ENCODE assay signal across 14 cellular contexts in genomic region chr14:75298187-75298985, GRCh38. TPM values are rescaled to one million over a fixed set of nuclear protein-coding genes. Genes with fewer than 3 reads are reported as not detected.
DNase-seq lines count a peak whose midpoint lies in the region; ATAC-seq and TF ChIP-seq lines count a peak whose summit lies in the region.
"Had no signal": no experiment of that assay in that cellular context is flagged by ENCODE, and none has a peak within 500 bp of the region (broad histone marks: within the 10 kb centered on the region; RNA-seq: fewer than 3 reads in every experiment).

No MANE protein-coding gene starts in this region.

- peak overlapping the region; percentile 72 to 84 for H3K4me3 Mint-ChIP-seq in CD14-positive monocyte
- H3K4me3 Mint-ChIP-seq: activated T-cell treated with anti-CD3 and anti-CD28 coated beads, Interleukin-2, amount 50 U/mL, for 72 hours; stimulated activated naive CD8-positive, alpha-beta T cell treated with anti-CD3 and anti-CD28 coated beads, Interleukin-15, Interleukin-2, amounts not matched to agents 100 ng/mL and 50 ng/mL, for 24 hours had no signal

- ATAC-seq in left cardiac atrium (peak in 1 of 2 donors; percentile 23), HG02884 (IDR thresholded peaks at IDR 0.05; ENCODE audit: unreplicated experiment) (no peak), GM18907 (IDR thresholded peaks at IDR 0.05; ENCODE audit: unreplicated experiment) (no peak)
- ATAC-seq: activated T-cell treated with anti-CD3 and anti-CD28 coated beads, Interleukin-2, amount 50 U/mL, for 72 hours had no signal

- peaks cover 0 to 1% (median 0%) of the 10 kb centered on the region in 7 donors for H3K9me3 Mint-ChIP-seq in CD14-positive monocyte
- H3K9me3 Mint-ChIP-seq: naive B cell; stimulated activated naive CD8-positive, alpha-beta T cell treated with anti-CD3 and anti-CD28 coated beads, Interleukin-15, Interleukin-2, amounts not matched to agents 100 ng/mL and 50 ng/mL, for 24 hours had no signal

- H3K4me1 ChIP-seq in prostate gland (replicated peaks) = peaks cover 6% of the 10 kb centered on the region

- TF ChIP-seq CTCF in CD14-positive monocyte (IDR thresholded peaks at IDR 0.05) (no peak), prostate gland (IDR thresholded peaks at IDR 0.05) (no peak)

- peak; percentile 75 for DNase-seq in CD14-positive monocyte (ENCODE audit: low spot score)
- DNase-seq in UCSD-AML1 (lab: John Stamatoyannopoulos, UW; ENCODE audit: unreplicated experiment) = peak; percentile 41
- DNase-seq in left cardiac atrium = peak; percentile 64
- no peak for DNase-seq in prostate gland (ENCODE audit: low spot score)
- no peak for DNase-seq in NCI-H2029 (lab: John Stamatoyannopoulos, UW)
- no peak for DNase-seq in DMS153 treated with DMSO at 0.1 percent for 48 hours (lab: John Stamatoyannopoulos, UW; ENCODE audit: unreplicated experiment)
- DNase-seq: activated T-cell treated with anti-CD3 and anti-CD28 coated beads, Interleukin-2, amount 50 U/mL, for 72 hours; glutamatergic neuron; GOT3; naive B cell; NCI-H82 had no signal

- no peak for TF ChIP-seq POLR2A in prostate gland (IDR thresholded peaks at IDR 0.05)

- H3K4me3 ChIP-seq in prostate gland = no peak overlapping the region

- H3K27ac ChIP-seq in prostate gland = peak overlapping the region; percentile 19 to 46

- intact Hi-C loops in CD14-positive monocyte (cut with micrococcal nuclease) = loop anchor here (5.0 kb wide), 2 partner anchors 116 to 121 kb away; partner anchors contain the start of gene TMED10 (in 1 of the 2)
- intact Hi-C loops in left cardiac atrium (cut with DNase I) = loop anchor here in 1 of 2 donors (5.0 kb wide), 1 partner anchor 61 kb away; no protein-coding TSS in a partner anchor
- intact Hi-C loops in prostate gland (cut with DNase I) = loop anchor here (5.0 kb wide), 1 partner anchor 56 kb away; no protein-coding TSS in a partner anchor

- peaks cover 0 to 2% of the 10 kb centered on the region in 2 donors for H3K36me3 Mint-ChIP-seq in CD14-positive monocyte
- H3K36me3 Mint-ChIP-seq: naive B cell had no signal

- H3K4me1 Mint-ChIP-seq in CD14-positive monocyte = peaks cover 86% of the 10 kb centered on the region

- H3K27me3 ChIP-seq in prostate gland (replicated peaks; ENCODE audit: insufficient read depth) = no peaks in the 10 kb centered on the region

- H3K27ac Mint-ChIP-seq in CD14-positive monocyte = peak overlapping the region; percentile 99 to 100 (median 100)
- H3K27ac Mint-ChIP-seq: activated T-cell treated with anti-CD3 and anti-CD28 coated beads, Interleukin-2, amount 50 U/mL, for 72 hours; stimulated activated naive CD8-positive, alpha-beta T cell treated with anti-CD3 and anti-CD28 coated beads, Interleukin-15, Interleukin-2, amounts not matched to agents 100 ng/mL and 50 ng/mL, for 24 hours had no signal

- peaks cover 0 to 8% (median 2%) of the 10 kb centered on the region in 3 donors for H3K27me3 Mint-ChIP-seq in CD14-positive monocyte (ENCODE audit: low read depth in 3 of 3)
- H3K27me3 Mint-ChIP-seq: naive B cell had no signal

- H3K36me3 ChIP-seq in prostate gland = no peaks in the 10 kb centered on the region

- H3K9me3 ChIP-seq in prostate gland = no peaks in the 10 kb centered on the region

- 67% methylated on average over 10 of the region's 10 CpGs for WGBS in prostate gland

RNA-seq across cellular contexts. Expression of gene FOS, which starts 19.8 kb away (rescaled TPM):
- 1,000 to 10,000 TPM; 4,403 to 4,841 TPM for polyA plus RNA-seq in CD14-positive monocyte
- 100 to 1,000 TPM in 1 of 2 donors, 10 to 100 TPM in 1; 69.4 to 160 TPM for total RNA-seq in left cardiac atrium
- total RNA-seq in prostate gland = 100 to 1,000 TPM in 1 of 2 donors, 10 to 100 TPM in 1; 73.9 to 127 TPM

Comparison
In these comparisons a context has a peak if more than half of its experiments do, and no peak if none do; other contexts are left out.
1. DNase-seq: peak in CD14-positive monocyte (single experiment), UCSD-AML1 (single experiment) and left cardiac atrium (single experiment); none in prostate gland (single experiment), NCI-H2029 (single experiment) and DMS153 treated with DMSO at 0.1 percent for 48 hours (single experiment).